Comparison of ENCODE assay signal across 16 cellular contexts in genomic region chr15:28847959-28848358, GRCh38. TPM values are rescaled to one million over a fixed set of nuclear protein-coding genes. Genes with fewer than 3 reads are reported as not detected.
"Had no signal": no experiment of that assay in that cellular context is flagged by ENCODE, and none has a peak within 500 bp of the region (broad histone marks: within the 10 kb centered on the region; RNA-seq: fewer than 3 reads in every experiment).

No MANE protein-coding gene starts in this region.

RNA-seq across cellular contexts. Expression of gene GOLGA6L7, which starts 0.5 kb away (rescaled TPM):
- total RNA-seq: natural killer cell, occipital lobe, osteoblast, pancreas, posterior vena cava, pulmonary artery endothelial cell, right atrium auricular region, sciatic nerve, smooth muscle cell, spleen, suprapubic skin, transverse colon, upper lobe of right lung, urinary bladder, uterus had no signal
- polyA plus RNA-seq: neural cell, pancreas, smooth muscle cell, spleen, urinary bladder had no signal
